Comparison of ENCODE assay signal across 10 cellular contexts in genomic region chr10:17984056-17984455, GRCh38. TPM values are rescaled to one million over a fixed set of nuclear protein-coding genes. Genes with fewer than 3 reads are reported as not detected.
A peak's percentile ranks its signal among the peaks of the same experiment; 100 is the strongest.
DNase-seq lines count a peak whose midpoint lies in the region; ATAC-seq and TF ChIP-seq lines count a peak whose summit lies in the region.
"Had no signal": no experiment of that assay in that cellular context is flagged by ENCODE, and none has a peak within 500 bp of the region (broad histone marks: within the 10 kb centered on the region; RNA-seq: fewer than 3 reads in every experiment).

No MANE protein-coding gene starts in this region.

- H3K4me3 ChIP-seq in cardiac fibroblast (replicated peaks in 1 of 2; ENCODE audit: low read depth in 2 of 2, low read length in 2 of 2) (no peak overlapping the region), uterus (no peak overlapping the region)

- BruUV-seq in Calu3 (replicated peaks; lab: Mats Ljungman, UMichigan) = no TSS peak

- no peak overlapping the region for H3K4me3 Mint-ChIP-seq in Calu3 (ENCODE audit: low read depth, unreplicated experiment)
- H3K4me3 Mint-ChIP-seq: brain had no signal

- H3K4me1 ChIP-seq in uterus = no peaks in the 10 kb centered on the region

- H3K4me1 Mint-ChIP-seq in Calu3 (ENCODE audit: low read depth, unreplicated experiment) = no peaks in the 10 kb centered on the region
- H3K4me1 Mint-ChIP-seq: brain had no signal

- intact Hi-C loops in uterus (cut with DNase I; ENCODE audit: low total_unique reads) (no loop called here), Calu3 (cut with micrococcal nuclease; ENCODE audit: unreplicated experiment) (no loop called here)

- CTCF ChIA-PET in Calu3 (lab: Charles Lee) = no interaction called here

- H3K27me3 Mint-ChIP-seq in Calu3 (ENCODE audit: unreplicated experiment) = no peaks in the 10 kb centered on the region

- no peaks in the 10 kb centered on the region for H3K36me3 ChIP-seq in uterus

- ATAC-seq in GM21717 (IDR thresholded peaks at IDR 0.05; ENCODE audit: unreplicated experiment) (peak; percentile 82), HG03469 (IDR thresholded peaks at IDR 0.05; ENCODE audit: unreplicated experiment) (peak; percentile 97)

- H3K9me3 Mint-ChIP-seq in Calu3 (ENCODE audit: low read depth, unreplicated experiment) = peaks cover 2% of the 10 kb centered on the region

- peak; percentile 23 for DNase-seq in GM10266 (ENCODE audit: extremely low spot score)
- DNase-seq in cardiac fibroblast (ENCODE audit: low read depth in 2 of 2) = peak; percentile 29 to 63
- DNase-seq in uterus = no peak
- no peak for DNase-seq in Calu3
- no peak for DNase-seq in activated CD4-positive, alpha-beta T cell treated with anti-CD3 and anti-CD28 coated beads for 4 hours
- no peak for DNase-seq in AG08395 (ENCODE audit: low spot score)
- DNase-seq: COR-L47 had no signal

- no peak overlapping the region for H3K27ac Mint-ChIP-seq in Calu3 (ENCODE audit: unreplicated experiment)
- H3K27ac Mint-ChIP-seq: brain had no signal

- no peak for TF ChIP-seq CTCF in GM10266 (IDR thresholded peaks at IDR 0.05; ENCODE audit: control insufficient read depth, insufficient read depth, low read depth, missing control alignments)
- TF ChIP-seq CTCF in cardiac fibroblast (IDR thresholded peaks at IDR 0.05; ENCODE audit: low read depth, low read length) = no peak
- no peak for TF ChIP-seq CTCF in uterus (IDR thresholded peaks at IDR 0.05)
- no peak for TF ChIP-seq CTCF in Calu3 (IDR thresholded peaks at IDR 0.05; ENCODE audit: unreplicated experiment)

- no peak for TF ChIP-seq POLR2A in uterus (IDR thresholded peaks at IDR 0.05)

- no peaks in the 10 kb centered on the region for H3K36me3 Mint-ChIP-seq in Calu3 (ENCODE audit: insufficient read depth, unreplicated experiment)
- H3K36me3 Mint-ChIP-seq: brain had no signal

- H3K27me3 ChIP-seq in uterus = no peaks in the 10 kb centered on the region

- no peaks in the 10 kb centered on the region for H3K9me3 ChIP-seq in uterus

- no peak overlapping the region for H3K27ac ChIP-seq in uterus

RNA-seq across cellular contexts. Expression of gene SLC39A12, which starts 32.3 kb away (rescaled TPM):
- total RNA-seq in uterus (not detected), Calu3 (2022) (not detected in 2 replicates)

Comparison
In these comparisons a context has a peak if more than half of its experiments do, and no peak if none do; other contexts are left out.
1. DNase-seq: peak in GM10266 (single experiment) and cardiac fibroblast (2 of 2); none in uterus (0 of 2), Calu3 (single experiment), activated CD4-positive, alpha-beta T cell treated with anti-CD3 and anti-CD28 coated beads for 4 hours (0 of 2) and AG08395 (single experiment).